37 cellular contexts compared by ENCODE assay signal in genomic region chr10:130959752-130960195, GRCh38.
"Had no signal": no experiment of that assay in that cellular context is flagged by ENCODE, and none has a peak within 500 bp of the region (broad histone marks: within the 10 kb centered on the region; RNA-seq: fewer than 3 reads in every experiment).

No MANE protein-coding gene starts in this region.

- H3K27ac ChIP-seq: adrenal gland, ascending aorta, cardiac muscle cell, VCaP had no signal

- H3K4me1 Mint-ChIP-seq: activated B cell treated with CpG ODN at 0.5 μM for 24 hours; activated CD4-positive, alpha-beta T cell treated with anti-CD3 and anti-CD28 coated beads, Interleukin-2, amount 10 ng/mL, durations not matched to agents 24 days and 14 days; activated CD8-positive, alpha-beta memory T cell treated with anti-CD3 and anti-CD28 coated beads, Interleukin-2, amount 10 ng/mL, durations not matched to agents 7 days and 5 days; activated naive CD8-positive, alpha-beta T cell treated with anti-CD3 and anti-CD28 coated beads for 36 hours; activated T-helper 17 cell treated with anti-CD3 and anti-CD28 coated beads, Interleukin-2, amount 50 U/mL, for 72 hours; brain; central memory CD8-positive, alpha-beta T cell had no signal

- H3K9me3 ChIP-seq: adrenal gland, ascending aorta had no signal

- H3K27me3 ChIP-seq: ascending aorta, cardiac muscle cell had no signal

- DNase-seq: activated B cell treated with CpG ODN at 0.5 μM for 24 hours; activated CD4-positive, alpha-beta memory T cell treated with anti-CD3 and anti-CD28 coated beads for 36 hours; activated CD4-positive, alpha-beta T cell treated with anti-CD3 and anti-CD28 coated beads for 4 hours; activated CD4-positive, alpha-beta T cell treated with anti-CD3 and anti-CD28 coated beads, Interleukin-2, amount 10 ng/mL, durations not matched to agents 24 days and 14 days; activated CD4-positive, alpha-beta T cell treated with anti-CD3 and anti-CD28 coated beads, Interleukin-2, amount 50 U/mL, for 1 hour; activated CD4-positive, alpha-beta T cell treated with anti-CD3 and anti-CD28 coated beads, Interleukin-2, amount 50 U/mL, for 4 hours; activated CD4-positive, CD25-positive, alpha-beta regulatory T cell treated with anti-CD3 and anti-CD28 coated beads, Interleukin-2, amount 50 U/mL, for 72 hours; activated CD8-positive, alpha-beta memory T cell treated with anti-CD3 and anti-CD28 coated beads, Interleukin-2, amount 10 ng/mL, durations not matched to agents 7 days and 5 days; activated CD8-positive, alpha-beta T cell treated with anti-CD3 and anti-CD28 coated beads for 36 hours; activated effector memory CD4-positive, alpha-beta T cell treated with anti-CD3 and anti-CD28 coated beads, Interleukin-2, amount 50 U/mL, for 16 hours; activated gamma-delta T cell treated with Interleukin-2 at 50 U/mL for 16 hours; activated naive CD4-positive, alpha-beta T cell; activated naive CD4-positive, alpha-beta T cell treated with anti-CD3 and anti-CD28 coated beads for 36 hours; activated naive CD4-positive, alpha-beta T cell treated with anti-CD3 and anti-CD28 coated beads, Interleukin-2, amount 50 U/mL, for 16 hours; activated naive CD8-positive, alpha-beta T cell treated with anti-CD3 and anti-CD28 coated beads for 36 hours; activated T-cell treated with anti-CD3 and anti-CD28 coated beads for 4 hours; activated T-cell treated with anti-CD3 and anti-CD28 coated beads, Interleukin-2, amount 50 U/mL, for 1 hour; activated T-cell treated with anti-CD3 and anti-CD28 coated beads, Interleukin-2, amount 50 U/mL, for 4 hours; activated T-cell treated with anti-CD3 and anti-CD28 coated beads, Interleukin-2, amount 50 U/mL, for 72 hours; amniotic stem cell; anterior cingulate cortex; caudate nucleus; SW 1271; T-helper 1 cell; T-helper 2 cell; T-helper 9 cell had no signal

- H3K9me3 Mint-ChIP-seq: activated B cell treated with CpG ODN at 0.5 μM for 24 hours; activated CD4-positive, alpha-beta memory T cell treated with anti-CD3 and anti-CD28 coated beads for 36 hours; activated CD4-positive, alpha-beta T cell treated with anti-CD3 and anti-CD28 coated beads, Interleukin-2, amount 10 ng/mL, durations not matched to agents 24 days and 14 days; activated CD8-positive, alpha-beta T cell treated with anti-CD3 and anti-CD28 coated beads for 36 hours; activated naive CD4-positive, alpha-beta T cell treated with anti-CD3 and anti-CD28 coated beads for 36 hours; activated naive CD4-positive, alpha-beta T cell treated with anti-CD3 and anti-CD28 coated beads, Interleukin-2, amount 50 U/mL, for 72 hours; activated naive CD8-positive, alpha-beta T cell treated with anti-CD3 and anti-CD28 coated beads for 36 hours; activated T-cell treated with anti-CD3 and anti-CD28 coated beads, Interleukin-2, amount 50 U/mL, for 4 hours; activated T-cell treated with anti-CD3 and anti-CD28 coated beads, Interleukin-2, amount 50 U/mL, for 72 hours; activated T-helper 1 cell treated with anti-CD3 and anti-CD28 coated beads, Interleukin-12 subunit alpha, Interleukin-12 subunit beta, Interleukin-2, Interleukin-4 antibody, amounts not matched to agents 30 ng/mL and 10 ng/mL and 1 ng/mL, durations not matched to agents 14 hours and 24 hours and 36 hours; central memory CD8-positive, alpha-beta T cell; T-helper 1 cell treated with Interleukin-12 subunit alpha and Interleukin-12 subunit beta and Interleukin-4 antibody, amounts not matched to agents 30 μg/mL and 1 μg/mL, for 36 hours; T-helper 2 cell treated with Interferon-gamma antibody and Interleukin-4, amounts not matched to agents 5 μg/mL and 100 μg/mL, for 36 hours had no signal

- H3K27ac Mint-ChIP-seq: activated B cell treated with CpG ODN at 0.5 μM for 24 hours; activated CD4-positive, alpha-beta memory T cell treated with anti-CD3 and anti-CD28 coated beads for 36 hours; activated CD4-positive, alpha-beta T cell treated with anti-CD3 and anti-CD28 coated beads, Interleukin-2, amount 10 ng/mL, durations not matched to agents 24 days and 14 days; activated CD8-positive, alpha-beta memory T cell treated with anti-CD3 and anti-CD28 coated beads, Interleukin-2, amount 10 ng/mL, durations not matched to agents 7 days and 5 days; activated CD8-positive, alpha-beta T cell treated with anti-CD3 and anti-CD28 coated beads for 36 hours; activated naive CD4-positive, alpha-beta T cell treated with anti-CD3 and anti-CD28 coated beads for 36 hours; activated naive CD4-positive, alpha-beta T cell treated with anti-CD3 and anti-CD28 coated beads, Interleukin-2, amount 50 U/mL, for 72 hours; activated naive CD8-positive, alpha-beta T cell treated with anti-CD3 and anti-CD28 coated beads for 36 hours; activated T-cell treated with anti-CD3 and anti-CD28 coated beads, Interleukin-2, amount 50 U/mL, for 72 hours; activated T-helper 1 cell treated with anti-CD3 and anti-CD28 coated beads, Interleukin-12 subunit alpha, Interleukin-12 subunit beta, Interleukin-2, Interleukin-4 antibody, amounts not matched to agents 30 ng/mL and 10 ng/mL and 1 ng/mL, durations not matched to agents 14 hours and 24 hours and 36 hours; activated T-helper 17 cell treated with anti-CD3 and anti-CD28 coated beads, Interleukin-2, amount 50 U/mL, for 72 hours; brain; T-helper 1 cell treated with Interleukin-12 subunit alpha and Interleukin-12 subunit beta and Interleukin-4 antibody, amounts not matched to agents 30 μg/mL and 1 μg/mL, for 36 hours; T-helper 2 cell treated with Interferon-gamma antibody and Interleukin-4, amounts not matched to agents 5 μg/mL and 100 μg/mL, for 36 hours had no signal

- H3K4me1 ChIP-seq: adrenal gland, ascending aorta had no signal

- H3K27me3 Mint-ChIP-seq: activated B cell treated with CpG ODN at 0.5 μM for 24 hours; activated CD4-positive, alpha-beta memory T cell treated with anti-CD3 and anti-CD28 coated beads for 36 hours; activated CD4-positive, alpha-beta T cell treated with anti-CD3 and anti-CD28 coated beads, Interleukin-2, amount 10 ng/mL, durations not matched to agents 24 days and 14 days; activated CD8-positive, alpha-beta memory T cell treated with anti-CD3 and anti-CD28 coated beads, Interleukin-2, amount 10 ng/mL, durations not matched to agents 7 days and 5 days; activated CD8-positive, alpha-beta T cell treated with anti-CD3 and anti-CD28 coated beads for 36 hours; activated naive CD8-positive, alpha-beta T cell treated with anti-CD3 and anti-CD28 coated beads for 36 hours; activated T-helper 17 cell treated with anti-CD3 and anti-CD28 coated beads, Interleukin-2, amount 50 U/mL, for 72 hours; central memory CD8-positive, alpha-beta T cell had no signal

- ATAC-seq: activated CD8-positive, alpha-beta memory T cell treated with anti-CD3 and anti-CD28 coated beads, Interleukin-2, amount 10 ng/mL, durations not matched to agents 7 days and 5 days; activated CD8-positive, alpha-beta T cell treated with anti-CD3 and anti-CD28 coated beads for 36 hours; activated naive CD4-positive, alpha-beta T cell treated with anti-CD3 and anti-CD28 coated beads, Interleukin-2, amount 50 U/mL, for 72 hours; activated T-cell treated with anti-CD3 and anti-CD28 coated beads, Interleukin-2, amount 50 U/mL, for 4 hours; activated T-cell treated with anti-CD3 and anti-CD28 coated beads, Interleukin-2, amount 50 U/mL, for 72 hours; activated T-helper 17 cell treated with anti-CD3 and anti-CD28 coated beads, Interleukin-2, amount 50 U/mL, for 72 hours had no signal

- H3K36me3 ChIP-seq: adrenal gland, ascending aorta, cardiac muscle cell had no signal

- H3K4me3 ChIP-seq: adrenal gland, ascending aorta, cardiac muscle cell had no signal

- H3K36me3 Mint-ChIP-seq: activated CD4-positive, alpha-beta memory T cell treated with anti-CD3 and anti-CD28 coated beads for 36 hours; activated CD8-positive, alpha-beta memory T cell treated with anti-CD3 and anti-CD28 coated beads, Interleukin-2, amount 10 ng/mL, durations not matched to agents 7 days and 5 days; activated naive CD8-positive, alpha-beta T cell treated with anti-CD3 and anti-CD28 coated beads for 36 hours; brain had no signal

- H3K4me3 Mint-ChIP-seq: activated B cell treated with CpG ODN at 0.5 μM for 24 hours; activated CD4-positive, alpha-beta memory T cell treated with anti-CD3 and anti-CD28 coated beads for 36 hours; activated CD4-positive, alpha-beta T cell treated with anti-CD3 and anti-CD28 coated beads, Interleukin-2, amount 10 ng/mL, durations not matched to agents 24 days and 14 days; activated CD8-positive, alpha-beta memory T cell treated with anti-CD3 and anti-CD28 coated beads, Interleukin-2, amount 10 ng/mL, durations not matched to agents 7 days and 5 days; activated CD8-positive, alpha-beta T cell treated with anti-CD3 and anti-CD28 coated beads for 36 hours; activated naive CD4-positive, alpha-beta T cell treated with anti-CD3 and anti-CD28 coated beads for 36 hours; activated naive CD8-positive, alpha-beta T cell treated with anti-CD3 and anti-CD28 coated beads for 36 hours; activated T-cell treated with anti-CD3 and anti-CD28 coated beads, Interleukin-2, amount 50 U/mL, for 4 hours; activated T-cell treated with anti-CD3 and anti-CD28 coated beads, Interleukin-2, amount 50 U/mL, for 72 hours; activated T-helper 1 cell treated with anti-CD3 and anti-CD28 coated beads, Interleukin-12 subunit alpha, Interleukin-12 subunit beta, Interleukin-2, Interleukin-4 antibody, amounts not matched to agents 30 ng/mL and 10 ng/mL and 1 ng/mL, durations not matched to agents 14 hours and 24 hours and 36 hours; activated T-helper 17 cell treated with anti-CD3 and anti-CD28 coated beads, Interleukin-2, amount 50 U/mL, for 72 hours; brain; central memory CD8-positive, alpha-beta T cell; T-helper 1 cell treated with Interleukin-12 subunit alpha and Interleukin-12 subunit beta and Interleukin-4 antibody, amounts not matched to agents 30 μg/mL and 1 μg/mL, for 36 hours; T-helper 2 cell treated with Interferon-gamma antibody and Interleukin-4, amounts not matched to agents 5 μg/mL and 100 μg/mL, for 36 hours had no signal
